In the genomic region with DNA sequence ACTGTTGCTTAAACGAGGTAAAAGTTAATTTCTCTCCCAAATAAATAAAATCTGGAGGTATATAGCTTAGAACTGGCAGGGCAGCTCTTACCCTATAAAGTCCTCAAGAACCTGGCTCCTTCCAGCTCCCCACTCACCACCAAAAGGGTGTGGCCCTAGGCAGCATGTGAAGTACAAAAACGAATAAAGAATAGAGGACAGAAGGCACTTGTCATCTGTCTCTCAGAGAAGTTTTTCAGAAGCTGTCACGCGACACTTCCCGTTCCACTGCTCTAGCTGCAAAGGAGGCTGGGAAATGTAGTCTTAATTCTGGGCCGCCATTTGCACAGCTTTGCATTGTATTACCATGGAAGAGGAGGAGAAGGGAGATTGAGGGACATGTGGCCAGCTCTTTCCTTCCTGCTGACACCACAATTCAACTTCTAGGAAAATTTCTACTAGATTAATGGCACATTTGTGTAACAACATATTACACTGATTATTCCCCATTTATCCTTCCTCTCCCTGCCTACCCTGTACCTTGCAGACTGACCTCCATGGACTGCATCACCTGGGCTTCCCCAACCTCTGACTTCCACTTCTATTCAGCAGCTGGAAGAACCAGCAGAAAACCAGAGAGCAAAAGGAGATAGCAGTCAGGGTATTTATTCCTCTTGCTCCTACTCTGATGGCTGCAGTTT, we compare ENCODE assay signal across 8 cellular contexts.
DNase-seq lines count a peak whose midpoint lies in the region; ATAC-seq, FAIRE-seq and TF ChIP-seq lines count a peak whose summit lies in the region.

No MANE protein-coding gene starts in this region.

- H3K4me1 ChIP-seq in endothelial cell of umbilical vein (ENCODE audit: control insufficient read depth, extremely low read depth, insufficient read depth, low read length) = peaks cover 3% of the 10 kb centered on the region
- peaks cover 3 to 6% of the 10 kb centered on the region in 2 donors for H3K4me1 ChIP-seq in mucosa of rectum (ENCODE audit: control insufficient read depth in 2 of 2, insufficient read depth in 2 of 2, low read length in 2 of 2)

- H3K4me3 ChIP-seq in endothelial cell of umbilical vein (replicated peaks in 1 of 3; ENCODE audit: insufficient read depth in 1 of 3, low read depth in 1 of 3, low read length in 3 of 3) (peak overlapping the region in 2 of 3 experiments; percentile 29 to 43), mucosa of rectum (ENCODE audit: low read length in 2 of 2) (peak overlapping the region; percentile 42 to 66)

- H3K27ac ChIP-seq in endothelial cell of umbilical vein (ENCODE audit: insufficient read depth, low read depth, low read length) (peak overlapping the region; percentile 41), mucosa of rectum (ENCODE audit: low read depth in 2 of 2, low read length in 2 of 2) (peak overlapping the region; percentile 17 to 21)

- no peaks in the 10 kb centered on the region for H3K9me1 ChIP-seq in endothelial cell of umbilical vein (replicated peaks; ENCODE audit: control insufficient read depth, extremely low read depth, insufficient read depth, low read length)

- peak; percentile 32 for TF ChIP-seq POLR2A in endothelial cell of umbilical vein (IDR thresholded peaks at IDR 0.05; ENCODE audit: low read depth, low read length)

- no peaks in the 10 kb centered on the region for H3K79me2 ChIP-seq in endothelial cell of umbilical vein (ENCODE audit: control insufficient read depth, insufficient read depth, low read length)

- no peaks in the 10 kb centered on the region for H4K20me1 ChIP-seq in endothelial cell of umbilical vein (replicated peaks; ENCODE audit: control insufficient read depth, extremely low read depth, insufficient read depth, low read length)

- CTCF ChIA-PET in endothelial cell of umbilical vein (lab: Charles Lee) = interaction anchor here (0.7 to 2.3 kb wide), 14 partner anchors 8 to 422 kb away, joined by 3 to 20 read pairs (median 4); partner anchors contain the start of gene CCDC71L

- FAIRE-seq in endothelial cell of umbilical vein (lab: Jason Lieb, UNC) = peak; percentile 88

- BruUV-seq in endothelial cell of umbilical vein (replicated peaks; lab: Mats Ljungman, UMichigan) = no TSS peak

- POLR2A ChIA-PET in endothelial cell of umbilical vein (lab: Charles Lee) = interaction anchor here (1.0 kb wide), 1 partner anchor 9 kb away, joined by 3 read pairs; no protein-coding TSS in a partner anchor

- H3K4me2 ChIP-seq in endothelial cell of umbilical vein (ENCODE audit: insufficient read depth, low read length) = peak overlapping the region; percentile 70

- ATAC-seq in GM19438 (IDR thresholded peaks at IDR 0.05; ENCODE audit: low read depth, unreplicated experiment) (peak; percentile 99), HG03469 (IDR thresholded peaks at IDR 0.05; ENCODE audit: unreplicated experiment) (peak; percentile 96)

- dilution Hi-C loops in endothelial cell of umbilical vein (cut with MboI; ENCODE audit: extremely low pct_ligation_motif_present, low sequenced_read_pairs) = no loop called here

- peak in 8 of 14 donors; percentile 1 to 16 (median 2) for DNase-seq in C1 segment of cervical spinal cord (lab: John Stamatoyannopoulos, UW)
- DNase-seq in NCI-H82 (lab: John Stamatoyannopoulos, UW) = peak; percentile 84
- DNase-seq in activated CD8-positive, alpha-beta memory T cell treated with anti-CD3 and anti-CD28 coated beads for 24 hours = peak; percentile 77
- DNase-seq in endothelial cell of umbilical vein (ENCODE audit: low read depth, low spot score) = peak; percentile 87
- DNase-seq in stimulated activated CD8-positive, alpha-beta memory T cell treated with anti-CD3 and anti-CD28 coated beads, Interleukin-7, amount 100 ng/mL, for 48 hours (ENCODE audit: extremely low read depth in 1 of 2, low read depth in 1 of 2) = peak; percentile 33 to 44

- H2AFZ ChIP-seq in endothelial cell of umbilical vein (ENCODE audit: low read depth, low read length) = peak overlapping the region; percentile 74

- H3K9ac ChIP-seq in endothelial cell of umbilical vein (replicated peaks; ENCODE audit: extremely low read depth, insufficient read depth, low read length) = peak overlapping the region; percentile 58
- H3K9ac ChIP-seq in mucosa of rectum (ENCODE audit: low read depth in 1 of 2, low read length in 2 of 2) = peak overlapping the region in 1 of 2 donors; percentile 19

- H3K36me3 ChIP-seq in endothelial cell of umbilical vein (ENCODE audit: control insufficient read depth in 2 of 2, extremely low read depth in 1 of 2, insufficient read depth in 2 of 2, low read length in 2 of 2) (no peaks in the 10 kb centered on the region), mucosa of rectum (ENCODE audit: control insufficient read depth in 2 of 2, insufficient read depth in 2 of 2, low read length in 2 of 2) (no peaks in the 10 kb centered on the region)

- intact Hi-C loops in endothelial cell of umbilical vein (cut with micrococcal nuclease) = loop anchor here (1.0 to 10.0 kb wide), 2 partner anchors 10 to 446 kb away; partner anchors contain the start of gene PRKAR2B

- no peaks in the 10 kb centered on the region for H3K9me3 ChIP-seq in endothelial cell of umbilical vein (replicated peaks; ENCODE audit: control insufficient read depth, insufficient read depth, low read length)
- no peaks in the 10 kb centered on the region for H3K9me3 ChIP-seq in mucosa of rectum (ENCODE audit: control insufficient read depth in 2 of 2, low read length in 2 of 2)

- no peak for TF ChIP-seq CTCF in endothelial cell of umbilical vein (IDR thresholded peaks at IDR 0.05; ENCODE audit: extremely low read depth in 1 of 2, insufficient read depth in 1 of 2, low read depth in 1 of 2, low read length in 2 of 2)

- no peaks in the 10 kb centered on the region for H3K27me3 ChIP-seq in endothelial cell of umbilical vein (ENCODE audit: control insufficient read depth in 2 of 2, insufficient read depth in 2 of 2, low read length in 2 of 2)
- no peaks in the 10 kb centered on the region for H3K27me3 ChIP-seq in mucosa of rectum (ENCODE audit: control insufficient read depth in 2 of 2, insufficient read depth in 2 of 2, low read length in 2 of 2)

TF ChIP-seq in endothelial cell of umbilical vein, 7 proteins besides CTCF, POLR2A, EP300 and RAD21:
- TF ChIP-seq JUN (IDR thresholded peaks at IDR 0.05; ENCODE audit: borderline replicate concordance, insufficient read depth, insufficient read length, low read depth) (no peak), FOS (IDR thresholded peaks at IDR 0.05; ENCODE audit: borderline replicate concordance, insufficient read depth, low read length) (no peak), GATA2 (IDR thresholded peaks at IDR 0.05; ENCODE audit: insufficient read depth, insufficient read length, low read depth, low read length) (no peak), EZH2 (IDR thresholded peaks at IDR 0.05; ENCODE audit: borderline replicate concordance, low read depth, low read length, severe bottlenecking) (no peak), POLR2AphosphoS5 (IDR thresholded peaks at IDR 0.05; ENCODE audit: insufficient read depth, low read depth, low read length) (peak; percentile 17), MYC (IDR thresholded peaks at IDR 0.05; ENCODE audit: low read depth, low read length) (no peak)
- TF ChIP-seq, protein P1, sequence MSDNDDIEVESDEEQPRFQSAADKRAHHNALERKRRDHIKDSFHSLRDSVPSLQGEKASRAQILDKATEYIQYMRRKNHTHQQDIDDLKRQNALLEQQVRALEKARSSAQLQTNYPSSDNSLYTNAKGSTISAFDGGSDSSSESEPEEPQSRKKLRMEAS (IDR thresholded peaks at IDR 0.05; ENCODE audit: insufficient read depth, insufficient read length) = no peak

Comparison
In these comparisons a context has a peak if more than half of its experiments do, and no peak if none do; other contexts are left out.
1. Peak in every context shown above with its lines: DNase-seq, ATAC-seq, H3K4me3 ChIP-seq and H3K27ac ChIP-seq.
2. DNase-seq: peak in every context shown above with its lines; median percentile 87 in endothelial cell of umbilical vein; 84 in NCI-H82; 77 in activated CD8-positive, alpha-beta memory T cell treated with anti-CD3 and anti-CD28 coated beads for 24 hours; 38 in stimulated activated CD8-positive, alpha-beta memory T cell treated with anti-CD3 and anti-CD28 coated beads, Interleukin-7, amount 100 ng/mL, for 48 hours; 2 in C1 segment of cervical spinal cord.